In the genomic region with DNA sequence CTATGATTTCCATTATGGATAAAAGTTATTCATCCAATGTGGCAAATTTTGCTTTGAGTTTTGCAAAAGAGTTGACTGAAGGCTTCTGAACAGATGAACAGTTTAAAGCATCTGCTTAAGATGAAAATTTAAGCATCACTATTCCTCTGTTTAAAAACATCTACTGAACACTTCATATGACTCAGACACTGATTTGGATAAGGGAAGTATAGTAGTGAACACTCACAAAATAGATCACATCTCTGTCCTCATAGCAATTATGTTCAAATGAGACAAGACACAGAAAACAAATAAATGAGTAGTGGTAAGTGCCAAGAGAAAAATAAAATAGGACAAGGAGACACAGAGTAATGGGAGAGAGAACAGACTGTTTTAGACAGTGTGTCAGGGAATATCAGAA, we compare ENCODE assay signal across 16 cellular contexts.
A peak's percentile ranks its signal among the peaks of the same experiment; 100 is the strongest.
DNase-seq lines count a peak whose midpoint lies in the region; ATAC-seq and TF ChIP-seq lines count a peak whose summit lies in the region.
"Had no signal": no experiment of that assay in that cellular context is flagged by ENCODE, and none has a peak within 500 bp of the region (broad histone marks: within the 10 kb centered on the region; RNA-seq: fewer than 3 reads in every experiment).

No MANE protein-coding gene starts in this region.

- H3K4me3 Mint-ChIP-seq in HFFc6 = peak overlapping the region; percentile 64
- H3K4me3 Mint-ChIP-seq in CD8-positive, alpha-beta memory T cell = no peak overlapping the region
- H3K4me3 Mint-ChIP-seq: CD4-positive, alpha-beta T cell; IgD-negative memory B cell had no signal

- no peak for TF ChIP-seq CTCF in HFFc6 (IDR thresholded peaks at IDR 0.05)

- no peaks in the 10 kb centered on the region for H3K36me3 Mint-ChIP-seq in HFFc6 (ENCODE audit: low read depth)
- H3K36me3 Mint-ChIP-seq in CD8-positive, alpha-beta memory T cell = no peaks in the 10 kb centered on the region

- CTCF ChIA-PET in CD8-positive, alpha-beta memory T cell (lab: Charles Lee) = no interaction called here

- no peaks in the 10 kb centered on the region for H3K9me3 ChIP-seq in CD8-positive, alpha-beta memory T cell (ENCODE audit: low read length)
- H3K9me3 ChIP-seq: BE2C had no signal

- no peaks in the 10 kb centered on the region for H3K27me3 ChIP-seq in CD8-positive, alpha-beta memory T cell (ENCODE audit: insufficient read depth, low read length, poor library complexity, severe bottlenecking)
- H3K27me3 ChIP-seq: BE2C had no signal

- peak overlapping the region; percentile 87 for H3K27ac Mint-ChIP-seq in HFFc6
- no peak overlapping the region for H3K27ac Mint-ChIP-seq in CD8-positive, alpha-beta memory T cell
- H3K27ac Mint-ChIP-seq: CD4-positive, alpha-beta T cell; IgD-negative memory B cell had no signal

- no peaks in the 10 kb centered on the region for H3K27me3 Mint-ChIP-seq in HFFc6 (ENCODE audit: insufficient read depth)
- no peaks in the 10 kb centered on the region for H3K27me3 Mint-ChIP-seq in CD8-positive, alpha-beta memory T cell
- H3K27me3 Mint-ChIP-seq: CD4-positive, alpha-beta T cell; IgD-negative memory B cell had no signal

- DNase-seq in HFFc6 = no peak
- DNase-seq in inferior parietal cortex (ENCODE audit: extremely low spot score) = peak; percentile 29
- no peak for DNase-seq in putamen (ENCODE audit: low spot score)
- no peak for DNase-seq in CD8-positive, alpha-beta memory T cell
- DNase-seq in hepatic stellate cell (ENCODE audit: low spot score) = no peak
- DNase-seq: ACHN; BE2C; C1 segment of cervical spinal cord; Calu3; CD4-positive, alpha-beta T cell; DMS79 treated with DMSO at 0.1 percent for 48 hours; KBM-7 had no signal

- peaks cover 57% of the 10 kb centered on the region for H3K4me1 Mint-ChIP-seq in HFFc6 (ENCODE audit: low read depth)
- no peaks in the 10 kb centered on the region for H3K4me1 Mint-ChIP-seq in CD8-positive, alpha-beta memory T cell

- no peaks in the 10 kb centered on the region for H3K4me1 ChIP-seq in CD8-positive, alpha-beta memory T cell (ENCODE audit: insufficient read depth, low read length)

- H3K9me3 Mint-ChIP-seq in HFFc6 = no peaks in the 10 kb centered on the region
- peaks cover 2 to 11% (median 3%) of the 10 kb centered on the region in 5 donors for H3K9me3 Mint-ChIP-seq in CD8-positive, alpha-beta memory T cell
- H3K9me3 Mint-ChIP-seq: CD4-positive, alpha-beta T cell; IgD-negative memory B cell had no signal

- H3K4me3 ChIP-seq in CD8-positive, alpha-beta memory T cell (ENCODE audit: low read length) = no peak overlapping the region
- H3K4me3 ChIP-seq: GM12878 had no signal

- ATAC-seq in HG02938 (IDR thresholded peaks at IDR 0.05; ENCODE audit: unreplicated experiment) = no peak
- ATAC-seq: GM12878 had no signal

- peak overlapping the region; percentile 15 for H3K27ac ChIP-seq in angular gyrus (ENCODE audit: low read depth, low read length)
- H3K27ac ChIP-seq in CD8-positive, alpha-beta memory T cell (ENCODE audit: low read depth, low read length) = no peak overlapping the region

- no peaks in the 10 kb centered on the region for H3K36me3 ChIP-seq in CD8-positive, alpha-beta memory T cell (ENCODE audit: insufficient read depth, low read length)
- H3K36me3 ChIP-seq: BE2C had no signal

- POLR2A ChIA-PET in CD8-positive, alpha-beta memory T cell (lab: Charles Lee) = no interaction called here
